In the genomic region with DNA sequence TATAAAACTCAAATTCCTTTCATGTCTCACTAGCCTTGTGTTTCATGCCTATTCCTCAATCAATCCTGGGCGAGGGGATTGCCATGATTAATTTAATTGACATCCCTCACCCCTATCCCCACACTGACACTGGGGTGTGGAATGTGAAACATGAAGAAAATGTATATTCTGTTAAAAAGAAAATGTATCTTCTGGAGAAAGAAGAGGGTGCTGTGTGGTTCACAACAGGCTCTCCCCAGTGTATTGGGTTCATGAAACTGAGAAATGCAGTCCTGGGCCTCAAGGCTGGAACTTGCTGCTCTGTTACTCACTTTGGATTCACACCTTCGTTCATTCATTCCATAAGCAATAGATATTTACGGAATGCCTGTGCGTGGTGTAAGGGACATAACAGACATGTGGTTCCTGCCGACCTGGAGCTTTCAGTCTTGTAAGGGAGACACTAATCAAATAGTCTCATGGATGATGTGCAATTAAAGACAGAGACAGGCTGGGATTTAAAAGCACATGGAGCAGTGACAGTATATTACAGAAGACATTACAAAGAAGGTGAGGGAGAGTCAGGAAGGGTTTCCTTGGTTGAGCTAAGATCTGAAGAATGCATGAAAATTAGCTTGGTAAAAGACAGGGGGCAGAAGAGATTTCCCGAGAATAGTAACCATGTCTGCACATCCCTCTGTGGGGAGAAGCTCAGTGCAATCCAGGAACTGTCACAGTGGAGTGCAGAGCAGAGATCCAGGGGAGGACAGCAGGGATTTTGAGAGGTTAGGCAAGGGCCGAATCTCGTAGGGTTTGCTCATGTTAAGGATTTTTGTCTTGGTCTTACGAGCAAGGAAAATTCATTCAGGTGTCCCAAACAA, we compare ENCODE assay signal across 1 cellular context.
TF ChIP-seq lines count a peak whose summit lies in the region.

No MANE protein-coding gene starts in this region.

TF ChIP-seq in HepG2, 621 proteins besides CTCF, POLR2A, EP300 and RAD21:
- TF ChIP-seq, protein P1, sequence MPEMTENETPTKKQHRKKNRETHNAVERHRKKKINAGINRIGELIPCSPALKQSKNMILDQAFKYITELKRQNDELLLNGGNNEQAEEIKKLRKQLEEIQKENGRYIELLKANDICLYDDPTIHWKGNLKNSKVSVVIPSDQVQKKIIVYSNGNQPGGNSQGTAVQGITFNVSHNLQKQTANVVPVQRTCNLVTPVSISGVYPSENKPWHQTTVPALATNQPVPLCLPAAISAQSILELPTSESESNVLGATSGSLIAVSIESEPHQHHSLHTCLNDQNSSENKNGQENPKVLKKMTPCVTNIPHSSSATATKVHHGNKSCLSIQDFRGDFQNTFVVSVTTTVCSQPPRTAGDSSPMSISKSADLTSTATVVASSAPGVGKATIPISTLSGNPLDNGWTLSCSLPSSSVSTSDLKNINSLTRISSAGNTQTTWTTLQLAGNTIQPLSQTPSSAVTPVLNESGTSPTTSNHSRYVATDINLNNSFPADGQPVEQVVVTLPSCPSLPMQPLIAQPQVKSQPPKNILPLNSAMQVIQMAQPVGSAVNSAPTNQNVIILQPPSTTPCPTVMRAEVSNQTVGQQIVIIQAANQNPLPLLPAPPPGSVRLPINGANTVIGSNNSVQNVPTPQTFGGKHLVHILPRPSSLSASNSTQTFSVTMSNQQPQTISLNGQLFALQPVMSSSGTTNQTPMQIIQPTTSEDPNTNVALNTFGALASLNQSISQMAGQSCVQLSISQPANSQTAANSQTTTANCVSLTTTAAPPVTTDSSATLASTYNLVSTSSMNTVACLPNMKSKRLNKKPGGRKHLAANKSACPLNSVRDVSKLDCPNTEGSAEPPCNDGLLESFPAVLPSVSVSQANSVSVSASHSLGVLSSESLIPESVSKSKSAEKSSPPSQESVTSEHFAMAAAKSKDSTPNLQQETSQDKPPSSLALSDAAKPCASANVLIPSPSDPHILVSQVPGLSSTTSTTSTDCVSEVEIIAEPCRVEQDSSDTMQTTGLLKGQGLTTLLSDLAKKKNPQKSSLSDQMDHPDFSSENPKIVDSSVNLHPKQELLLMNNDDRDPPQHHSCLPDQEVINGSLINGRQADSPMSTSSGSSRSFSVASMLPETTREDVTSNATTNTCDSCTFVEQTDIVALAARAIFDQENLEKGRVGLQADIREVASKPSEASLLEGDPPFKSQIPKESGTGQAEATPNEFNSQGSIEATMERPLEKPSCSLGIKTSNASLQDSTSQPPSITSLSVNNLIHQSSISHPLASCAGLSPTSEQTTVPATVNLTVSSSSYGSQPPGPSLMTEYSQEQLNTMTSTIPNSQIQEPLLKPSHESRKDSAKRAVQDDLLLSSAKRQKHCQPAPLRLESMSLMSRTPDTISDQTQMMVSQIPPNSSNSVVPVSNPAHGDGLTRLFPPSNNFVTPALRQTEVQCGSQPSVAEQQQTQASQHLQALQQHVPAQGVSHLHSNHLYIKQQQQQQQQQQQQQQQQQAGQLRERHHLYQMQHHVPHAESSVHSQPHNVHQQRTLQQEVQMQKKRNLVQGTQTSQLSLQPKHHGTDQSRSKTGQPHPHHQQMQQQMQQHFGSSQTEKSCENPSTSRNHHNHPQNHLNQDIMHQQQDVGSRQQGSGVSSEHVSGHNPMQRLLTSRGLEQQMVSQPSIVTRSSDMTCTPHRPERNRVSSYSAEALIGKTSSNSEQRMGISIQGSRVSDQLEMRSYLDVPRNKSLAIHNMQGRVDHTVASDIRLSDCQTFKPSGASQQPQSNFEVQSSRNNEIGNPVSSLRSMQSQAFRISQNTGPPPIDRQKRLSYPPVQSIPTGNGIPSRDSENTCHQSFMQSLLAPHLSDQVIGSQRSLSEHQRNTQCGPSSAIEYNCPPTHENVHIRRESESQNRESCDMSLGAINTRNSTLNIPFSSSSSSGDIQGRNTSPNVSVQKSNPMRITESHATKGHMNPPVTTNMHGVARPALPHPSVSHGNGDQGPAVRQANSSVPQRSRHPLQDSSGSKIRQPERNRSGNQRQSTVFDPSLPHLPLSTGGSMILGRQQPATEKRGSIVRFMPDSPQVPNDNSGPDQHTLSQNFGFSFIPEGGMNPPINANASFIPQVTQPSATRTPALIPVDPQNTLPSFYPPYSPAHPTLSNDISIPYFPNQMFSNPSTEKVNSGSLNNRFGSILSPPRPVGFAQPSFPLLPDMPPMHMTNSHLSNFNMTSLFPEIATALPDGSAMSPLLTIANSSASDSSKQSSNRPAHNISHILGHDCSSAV (CRISPR knock-in tag; IDR thresholded peaks at IDR 0.05; ENCODE audit: borderline replicate concordance) = no peak
- TF ChIP-seq SMARCE1 (IDR thresholded peaks at IDR 0.05; ENCODE audit: borderline replicate concordance) (no peak), SPEN (CRISPR knock-in tag; IDR thresholded peaks at IDR 0.05; ENCODE audit: low read depth) (no peak), HMGA1 (CRISPR knock-in tag; conservative IDR thresholded peaks at IDR 0.05) (no peak), KLF15 (CRISPR knock-in tag; IDR thresholded peaks at IDR 0.05; ENCODE audit: borderline replicate concordance) (no peak), KAT2B (IDR thresholded peaks at IDR 0.05; ENCODE audit: borderline replicate concordance, low read depth, low read length) (no peak), ZNF746 (CRISPR knock-in tag; IDR thresholded peaks at IDR 0.05) (no peak), EHMT2 (IDR thresholded peaks at IDR 0.05; ENCODE audit: borderline replicate concordance, low read depth, low read length) (no peak), ZNF724P (CRISPR knock-in tag; IDR thresholded peaks at IDR 0.05; ENCODE audit: borderline replicate concordance) (no peak), JARID2 (CRISPR knock-in tag; IDR thresholded peaks at IDR 0.05; ENCODE audit: insufficient replicate concordance) (no peak)
- TF ChIP-seq, protein P2, sequence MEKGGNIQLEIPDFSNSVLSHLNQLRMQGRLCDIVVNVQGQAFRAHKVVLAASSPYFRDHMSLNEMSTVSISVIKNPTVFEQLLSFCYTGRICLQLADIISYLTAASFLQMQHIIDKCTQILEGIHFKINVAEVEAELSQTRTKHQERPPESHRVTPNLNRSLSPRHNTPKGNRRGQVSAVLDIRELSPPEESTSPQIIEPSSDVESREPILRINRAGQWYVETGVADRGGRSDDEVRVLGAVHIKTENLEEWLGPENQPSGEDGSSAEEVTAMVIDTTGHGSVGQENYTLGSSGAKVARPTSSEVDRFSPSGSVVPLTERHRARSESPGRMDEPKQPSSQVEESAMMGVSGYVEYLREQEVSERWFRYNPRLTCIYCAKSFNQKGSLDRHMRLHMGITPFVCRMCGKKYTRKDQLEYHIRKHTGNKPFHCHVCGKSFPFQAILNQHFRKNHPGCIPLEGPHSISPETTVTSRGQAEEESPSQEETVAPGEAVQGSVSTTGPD (CRISPR knock-in tag; IDR thresholded peaks at IDR 0.05) = no peak
- TF ChIP-seq, protein P3, sequence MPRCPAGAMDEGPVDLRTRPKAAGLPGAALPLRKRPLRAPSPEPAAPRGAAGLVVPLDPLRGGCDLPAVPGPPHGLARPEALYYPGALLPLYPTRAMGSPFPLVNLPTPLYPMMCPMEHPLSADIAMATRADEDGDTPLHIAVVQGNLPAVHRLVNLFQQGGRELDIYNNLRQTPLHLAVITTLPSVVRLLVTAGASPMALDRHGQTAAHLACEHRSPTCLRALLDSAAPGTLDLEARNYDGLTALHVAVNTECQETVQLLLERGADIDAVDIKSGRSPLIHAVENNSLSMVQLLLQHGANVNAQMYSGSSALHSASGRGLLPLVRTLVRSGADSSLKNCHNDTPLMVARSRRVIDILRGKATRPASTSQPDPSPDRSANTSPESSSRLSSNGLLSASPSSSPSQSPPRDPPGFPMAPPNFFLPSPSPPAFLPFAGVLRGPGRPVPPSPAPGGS (CRISPR knock-in tag; IDR thresholded peaks at IDR 0.05) = no peak
- TF ChIP-seq, protein P4, sequence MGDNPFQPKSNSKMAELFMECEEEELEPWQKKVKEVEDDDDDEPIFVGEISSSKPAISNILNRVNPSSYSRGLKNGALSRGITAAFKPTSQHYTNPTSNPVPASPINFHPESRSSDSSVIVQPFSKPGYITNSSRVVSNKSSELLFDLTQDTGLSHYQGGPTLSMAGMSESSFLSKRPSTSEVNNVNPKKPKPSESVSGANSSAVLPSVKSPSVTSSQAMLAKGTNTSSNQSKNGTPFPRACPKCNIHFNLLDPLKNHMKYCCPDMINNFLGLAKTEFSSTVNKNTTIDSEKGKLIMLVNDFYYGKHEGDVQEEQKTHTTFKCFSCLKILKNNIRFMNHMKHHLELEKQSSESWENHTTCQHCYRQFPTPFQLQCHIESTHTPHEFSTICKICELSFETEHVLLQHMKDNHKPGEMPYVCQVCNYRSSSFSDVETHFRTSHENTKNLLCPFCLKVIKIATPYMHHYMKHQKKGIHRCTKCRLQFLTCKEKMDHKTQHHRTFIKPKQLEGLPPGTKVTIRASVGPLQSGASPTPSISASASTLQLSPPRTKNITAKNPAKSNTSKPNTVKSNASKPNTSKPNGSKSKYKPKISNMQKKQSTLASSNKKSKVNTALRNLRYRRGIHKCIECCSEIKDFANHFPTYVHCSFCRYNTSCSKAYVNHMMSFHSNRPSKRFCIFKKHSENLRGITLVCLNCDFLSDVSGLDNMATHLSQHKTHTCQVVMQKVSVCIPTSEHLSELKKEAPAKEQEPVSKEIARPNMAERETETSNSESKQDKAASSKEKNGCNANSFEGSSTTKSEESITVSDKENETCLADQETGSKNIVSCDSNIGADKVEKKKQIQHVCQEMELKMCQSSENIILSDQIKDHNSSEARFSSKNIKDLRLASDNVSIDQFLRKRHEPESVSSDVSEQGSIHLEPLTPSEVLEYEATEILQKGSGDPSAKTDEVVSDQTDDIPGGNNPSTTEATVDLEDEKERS (CRISPR knock-in tag; IDR thresholded peaks at IDR 0.05) = no peak
